ENCODE assay signal across 9 cellular contexts in genomic region chr2:238169021-238169707, GRCh38. TPM values are rescaled to one million over a fixed set of nuclear protein-coding genes. Genes with fewer than 3 reads are reported as not detected.
DNase-seq lines count a peak whose midpoint lies in the region; ATAC-seq and TF ChIP-seq lines count a peak whose summit lies in the region.
"Had no signal": no experiment of that assay in that cellular context is flagged by ENCODE, and none has a peak within 500 bp of the region (broad histone marks: within the 10 kb centered on the region; RNA-seq: fewer than 3 reads in every experiment).

No MANE protein-coding gene starts in this region.

- H3K4me3 ChIP-seq in HFF-Myc (replicated peaks; ENCODE audit: low read depth, low read length) (no peak overlapping the region), stomach (no peak overlapping the region)

- H3K27me3 ChIP-seq in stomach, result peaks cover 0 to 12% (median 3%) of the 10 kb centered on the region in 3 donors

- H3K9me3 ChIP-seq in stomach, result no peaks in the 10 kb centered on the region

- H3K27ac ChIP-seq in stomach, result peak overlapping the region; percentile 59 to 82 (median 75)

- peaks cover 23 to 35% (median 27%) of the 10 kb centered on the region in 4 donors for H3K4me1 ChIP-seq in stomach

- intact Hi-C loops in left ventricle myocardium superior (cut with micrococcal nuclease) (no loop called here), stomach (cut with DNase I; ENCODE audit: low total_unique reads) (no loop called here)

- peaks cover 33% of the 10 kb centered on the region for H3K36me3 Mint-ChIP-seq in activated naive CD8-positive, alpha-beta T cell treated with anti-CD3 and anti-CD28 coated beads, Interleukin-2, amount 50 U/mL, for 24 hours (ENCODE audit: low read depth)
- peaks cover 0 to 12% of the 10 kb centered on the region in 2 donors for H3K36me3 Mint-ChIP-seq in activated naive CD4-positive, alpha-beta T cell treated with anti-CD3 and anti-CD28 coated beads, Interleukin-2, amount 50 U/mL, for 72 hours

- TF ChIP-seq CTCF in HFF-Myc (IDR thresholded peaks at IDR 0.05; ENCODE audit: low read depth, low read length, missing control alignments), result no peak
- TF ChIP-seq CTCF in stomach (IDR thresholded peaks at IDR 0.05), result no peak

- peaks cover 14% of the 10 kb centered on the region for H3K27me3 Mint-ChIP-seq in activated naive CD8-positive, alpha-beta T cell treated with anti-CD3 and anti-CD28 coated beads, Interleukin-2, amount 50 U/mL, for 24 hours

- peaks cover 6% of the 10 kb centered on the region for H3K4me1 Mint-ChIP-seq in activated naive CD8-positive, alpha-beta T cell treated with anti-CD3 and anti-CD28 coated beads, Interleukin-2, amount 50 U/mL, for 24 hours

- DNase-seq in HFF-Myc (ENCODE audit: extremely low read depth, low read depth) (peak; percentile 47), left ventricle myocardium superior (no peak), stomach (no peak)
- DNase-seq in activated naive CD8-positive, alpha-beta T cell treated with anti-CD3 and anti-CD28 coated beads, Interleukin-2, amount 50 U/mL, for 24 hours, result no peak
- no peak for DNase-seq in activated naive CD4-positive, alpha-beta T cell treated with anti-CD3 and anti-CD28 coated beads, Interleukin-2, amount 50 U/mL, for 72 hours (ENCODE audit: low spot score in 2 of 2)
- DNase-seq: NCI-H1105 had no signal

- no peak overlapping the region for H3K4me3 Mint-ChIP-seq in activated naive CD8-positive, alpha-beta T cell treated with anti-CD3 and anti-CD28 coated beads, Interleukin-2, amount 50 U/mL, for 24 hours

- peak overlapping the region; percentile 6 for H3K27ac Mint-ChIP-seq in activated naive CD8-positive, alpha-beta T cell treated with anti-CD3 and anti-CD28 coated beads, Interleukin-2, amount 50 U/mL, for 24 hours
- H3K27ac Mint-ChIP-seq in activated naive CD4-positive, alpha-beta T cell treated with anti-CD3 and anti-CD28 coated beads, Interleukin-2, amount 50 U/mL, for 72 hours, result peak overlapping the region in 1 of 2 donors; percentile 72

- peaks cover 31 to 75% (median 70%) of the 10 kb centered on the region in 4 donors for H3K36me3 ChIP-seq in stomach

- ATAC-seq in activated naive CD8-positive, alpha-beta T cell treated with anti-CD3 and anti-CD28 coated beads, Interleukin-2, amount 50 U/mL, for 24 hours, result no peak
- ATAC-seq in left ventricle myocardium superior (peak; percentile 33), GM21515 (IDR thresholded peaks at IDR 0.05; ENCODE audit: unreplicated experiment) (no peak), GM21447 (IDR thresholded peaks at IDR 0.05; ENCODE audit: unreplicated experiment) (no peak), HG02938 (IDR thresholded peaks at IDR 0.05; ENCODE audit: unreplicated experiment) (no peak)
- ATAC-seq in activated naive CD4-positive, alpha-beta T cell treated with anti-CD3 and anti-CD28 coated beads, Interleukin-2, amount 50 U/mL, for 72 hours, result no peak

- no peaks in the 10 kb centered on the region for H3K9me3 Mint-ChIP-seq in activated naive CD8-positive, alpha-beta T cell treated with anti-CD3 and anti-CD28 coated beads, Interleukin-2, amount 50 U/mL, for 24 hours
- no peaks in the 10 kb centered on the region for H3K9me3 Mint-ChIP-seq in activated naive CD4-positive, alpha-beta T cell treated with anti-CD3 and anti-CD28 coated beads, Interleukin-2, amount 50 U/mL, for 72 hours

- TF ChIP-seq POLR2A in stomach (IDR thresholded peaks at IDR 0.05), result no peak

- WGBS in stomach, 5 donors, result 35 to 57% (median 49%) methylated on average over 6 of the region's 6 CpGs

- TF ChIP-seq EP300 in stomach (IDR thresholded peaks at IDR 0.05), result no peak

RNA-seq across cellular contexts. Expression of gene ERFE, which starts 10.4 kb away (rescaled TPM):
- total RNA-seq in left ventricle myocardium superior (not detected), stomach (1 to 10 TPM in 1 of 5 donors, under 1 TPM in 1, not detected in 3; 0.89 to 1.1 TPM)
- polyA plus RNA-seq in stomach, result under 1 TPM in 2 of 3 donors, not detected in 1; 0.13 to 0.75 TPM
- under 1 TPM in 1 of 2 donors, not detected in 1; 0.60 TPM for total RNA-seq in activated naive CD4-positive, alpha-beta T cell treated with anti-CD3 and anti-CD28 coated beads, Interleukin-2, amount 50 U/mL, for 72 hours

RNA-seq across cellular contexts. Expression of gene KLHL30, which starts 30.7 kb away (rescaled TPM):
- 22.0 TPM for total RNA-seq in left ventricle myocardium superior
- total RNA-seq in stomach, result 1 to 10 TPM in 2 of 5 donors, under 1 TPM in 1, not detected in 2; 0.29 to 1.7 (median 1.3) TPM
- under 1 TPM; 0.06 to 0.46 (median 0.15) TPM for polyA plus RNA-seq in stomach
- not detected for total RNA-seq in activated naive CD4-positive, alpha-beta T cell treated with anti-CD3 and anti-CD28 coated beads, Interleukin-2, amount 50 U/mL, for 72 hours

RNA-seq across cellular contexts. Expression of gene ILKAP, which starts 34.3 kb away (rescaled TPM):
- total RNA-seq in left ventricle myocardium superior (26.7 TPM), stomach (10 to 100 TPM; 20.4 to 59.4 (median 33.6) TPM)
- polyA plus RNA-seq in stomach, result 10 to 100 TPM; 37.1 to 55.1 (median 38.5) TPM
- 10 to 100 TPM; 40.7 to 64.8 TPM for total RNA-seq in activated naive CD4-positive, alpha-beta T cell treated with anti-CD3 and anti-CD28 coated beads, Interleukin-2, amount 50 U/mL, for 72 hours
